Comparison of ENCODE assay signal across 1 cellular context in genomic region chr7:100099452-100099851, GRCh38.
TF ChIP-seq lines count a peak whose summit lies in the region.

No MANE protein-coding gene starts in this region.

TF ChIP-seq in IMR-90, 13 proteins besides CTCF, POLR2A, EP300 and RAD21:
- no peak for TF ChIP-seq CHD1 (IDR thresholded peaks at IDR 0.05; ENCODE audit: low read depth, low read length)
- no peak for TF ChIP-seq FOS (IDR thresholded peaks at IDR 0.05; ENCODE audit: low read depth, low read length)
- no peak for TF ChIP-seq MAFK (IDR thresholded peaks at IDR 0.05; ENCODE audit: low read depth, low read length)
- TF ChIP-seq MAZ (IDR thresholded peaks at IDR 0.05; ENCODE audit: borderline replicate concordance, low read depth, low read length): no peak
- no peak for TF ChIP-seq BHLHE40 (IDR thresholded peaks at IDR 0.05; ENCODE audit: low read depth, low read length)
- TF ChIP-seq CEBPB (IDR thresholded peaks at IDR 0.05; ENCODE audit: low read depth, low read length): no peak
- no peak for TF ChIP-seq ELK1 (IDR thresholded peaks at IDR 0.05; ENCODE audit: borderline replicate concordance, low read depth, low read length)
- no peak for TF ChIP-seq USF2 (IDR thresholded peaks at IDR 0.05; ENCODE audit: low read depth, low read length)
- TF ChIP-seq SMC3 (IDR thresholded peaks at IDR 0.05; ENCODE audit: low read depth, low read length): no peak
- no peak for TF ChIP-seq RCOR1 (IDR thresholded peaks at IDR 0.05; ENCODE audit: insufficient replicate concordance, low read length)
- no peak for TF ChIP-seq RFX5 (IDR thresholded peaks at IDR 0.05; ENCODE audit: low read depth, low read length)
- TF ChIP-seq MXI1 (IDR thresholded peaks at IDR 0.05; ENCODE audit: borderline replicate concordance, low read depth, low read length): no peak
- no peak for TF ChIP-seq NFE2L2 (IDR thresholded peaks at IDR 0.05; ENCODE audit: low read depth, low read length)
